In genomic region chr3:172490198-172490669, GRCh38 we compare ENCODE assay signal across 8 cellular contexts. TPM values are rescaled to one million over a fixed set of nuclear protein-coding genes. Genes with fewer than 3 reads are reported as not detected.
A peak's percentile ranks its signal among the peaks of the same experiment; 100 is the strongest.
DNase-seq lines count a peak whose midpoint lies in the region; ATAC-seq and TF ChIP-seq lines count a peak whose summit lies in the region.
"Not testable (repeated sequence)": the region's sequence is repeated elsewhere in the genome, so short reads cannot be mapped to it uniquely, and the experiment has no call there.

No MANE protein-coding gene starts in this region.

- POLR2A ChIA-PET in activated CD8-positive, alpha-beta T cell treated with anti-CD3 and anti-CD28 coated beads for 36 hours (lab: Charles Lee): interaction anchor here (0.7 to 1.0 kb wide), 3 partner anchors 27 to 105 kb away, joined by 3 to 4 read pairs (median 4); no protein-coding TSS in a partner anchor

- CTCF ChIA-PET in activated CD8-positive, alpha-beta T cell treated with anti-CD3 and anti-CD28 coated beads for 36 hours (lab: Charles Lee): interaction anchor here (0.7 to 1.2 kb wide), 14 partner anchors 9 to 158 kb away, joined by 3 to 28 read pairs (median 3); no protein-coding TSS in a partner anchor

- H3K4me3 Mint-ChIP-seq in activated CD8-positive, alpha-beta T cell treated with anti-CD3 and anti-CD28 coated beads for 36 hours; dendritic cell treated with granulocyte-macrophage colony-stimulating factor and Interleukin-4, amounts not matched to agents 40 ng/mL and 50 ng/mL, for 4 days: not testable (repeated sequence)

- intact Hi-C loops in activated CD8-positive, alpha-beta T cell treated with anti-CD3 and anti-CD28 coated beads for 36 hours (cut with micrococcal nuclease): loop anchor here (2.0 kb wide), 1 partner anchor 107 kb away; no protein-coding TSS in a partner anchor
- intact Hi-C loops in dendritic cell treated with granulocyte-macrophage colony-stimulating factor and Interleukin-4, amounts not matched to agents 40 ng/mL and 50 ng/mL, for 4 days (cut with micrococcal nuclease): loop anchor here (1.0 kb wide), 2 partner anchors 106 to 176 kb away; no protein-coding TSS in a partner anchor
- intact Hi-C loops in left colon (cut with DNase I, micrococcal nuclease): not testable (repeated sequence)

- DNase-seq in AG20443 (ENCODE audit: low spot score): peak; percentile 72
- DNase-seq in GM19240 (ENCODE audit: insufficient read length, low spot score): peak; percentile 25
- DNase-seq in HT1080 (ENCODE audit: low read depth): peak; percentile 64
- peak; percentile 68 for DNase-seq in NOMO-1 treated with dmso at 0.1 percent for 144 hours (lab: John Stamatoyannopoulos, UW; ENCODE audit: unreplicated experiment)
- DNase-seq in activated CD8-positive, alpha-beta T cell treated with anti-CD3 and anti-CD28 coated beads for 36 hours: peak; percentile 94
- DNase-seq in left colon: peak; percentile 69 to 95
- peak; percentile 80 for DNase-seq in stimulated activated CD4-positive, alpha-beta T cell treated with anti-CD3 and anti-CD28 coated beads, Interleukin-2, amount 100 ng/mL, for 4 hours (ENCODE audit: low read depth)

- peak overlapping the region; percentile 69 for H3K27ac Mint-ChIP-seq in activated CD8-positive, alpha-beta T cell treated with anti-CD3 and anti-CD28 coated beads for 36 hours
- H3K27ac Mint-ChIP-seq in dendritic cell treated with granulocyte-macrophage colony-stimulating factor and Interleukin-4, amounts not matched to agents 40 ng/mL and 50 ng/mL, for 4 days: peak overlapping the region; percentile 5

- not testable (repeated sequence) for H3K36me3 Mint-ChIP-seq in activated CD8-positive, alpha-beta T cell treated with anti-CD3 and anti-CD28 coated beads for 36 hours (ENCODE audit: low read depth); dendritic cell treated with granulocyte-macrophage colony-stimulating factor and Interleukin-4, amounts not matched to agents 40 ng/mL and 50 ng/mL, for 4 days (ENCODE audit: low read depth)

- peak; percentile 79 for ATAC-seq in activated CD8-positive, alpha-beta T cell treated with anti-CD3 and anti-CD28 coated beads for 36 hours
- ATAC-seq in left colon: peak; percentile 81

- H3K4me1 Mint-ChIP-seq in activated CD8-positive, alpha-beta T cell treated with anti-CD3 and anti-CD28 coated beads for 36 hours (ENCODE audit: low read depth): peaks cover 14% of the 10 kb centered on the region
- H3K4me1 Mint-ChIP-seq in dendritic cell treated with granulocyte-macrophage colony-stimulating factor and Interleukin-4, amounts not matched to agents 40 ng/mL and 50 ng/mL, for 4 days (ENCODE audit: low read depth): not testable (repeated sequence)

- TF ChIP-seq CTCF in activated CD8-positive, alpha-beta T cell treated with anti-CD3 and anti-CD28 coated beads for 36 hours (IDR thresholded peaks at IDR 0.05): peak; percentile 86

- peaks cover 20% of the 10 kb centered on the region for H3K27me3 Mint-ChIP-seq in activated CD8-positive, alpha-beta T cell treated with anti-CD3 and anti-CD28 coated beads for 36 hours
- not testable (repeated sequence) for H3K27me3 Mint-ChIP-seq in dendritic cell treated with granulocyte-macrophage colony-stimulating factor and Interleukin-4, amounts not matched to agents 40 ng/mL and 50 ng/mL, for 4 days

- H3K9me3 Mint-ChIP-seq in activated CD8-positive, alpha-beta T cell treated with anti-CD3 and anti-CD28 coated beads for 36 hours; dendritic cell treated with granulocyte-macrophage colony-stimulating factor and Interleukin-4, amounts not matched to agents 40 ng/mL and 50 ng/mL, for 4 days: not testable (repeated sequence)

RNA-seq across cellular contexts. Expression of gene TNFSF10, which starts 33.0 kb away (rescaled TPM):
- not detected in 2 replicates for total RNA-seq in HT1080 (2014; rRNA removed; shearing (Covaris generic))
- 0.09 and 0.15 TPM in 2 replicates for polyA plus RNA-seq in HT1080 (2015; cell fraction: cytosol; rRNA removed)
- polyA plus RNA-seq in HT1080 (2015; cell fraction: nucleus; rRNA removed): 0.07 and 0.08 TPM in 2 replicates
- total RNA-seq in activated CD8-positive, alpha-beta T cell treated with anti-CD3 and anti-CD28 coated beads for 36 hours: 10 to 100 TPM; 21.5 to 23.6 TPM
- total RNA-seq in left colon: 100 to 1,000 TPM in 1 of 2 donors, 10 to 100 TPM in 1; 94.2 to 136 TPM

RNA-seq across cellular contexts. Expression of gene GHSR, which starts 42.0 kb away (rescaled TPM):
- not detected in 2 replicates for total RNA-seq in HT1080 (2014; rRNA removed; shearing (Covaris generic))
- polyA plus RNA-seq in HT1080 (2015; cell fraction: cytosol; rRNA removed): not detected in 2 replicates
- not detected in 2 replicates for polyA plus RNA-seq in HT1080 (2015; cell fraction: nucleus; rRNA removed)
- not detected for total RNA-seq in activated CD8-positive, alpha-beta T cell treated with anti-CD3 and anti-CD28 coated beads for 36 hours
- not detected for total RNA-seq in left colon

Comparison
In these comparisons a context has a peak if more than half of its experiments do, and no peak if none do; other contexts are left out.
1. Peak in every context shown above with its lines: DNase-seq and ATAC-seq.
2. DNase-seq: peak in every context shown above with its lines; median percentile 94 in activated CD8-positive, alpha-beta T cell treated with anti-CD3 and anti-CD28 coated beads for 36 hours; 82 in left colon; 80 in stimulated activated CD4-positive, alpha-beta T cell treated with anti-CD3 and anti-CD28 coated beads, Interleukin-2, amount 100 ng/mL, for 4 hours; 72 in AG20443; 68 in NOMO-1 treated with dmso at 0.1 percent for 144 hours; 64 in HT1080; 25 in GM19240.
3. RNA of gene TNFSF10, which starts 33.0 kb away (total RNA-seq): 94.2 to 136 TPM in left colon and 21.5 to 23.6 TPM in activated CD8-positive, alpha-beta T cell treated with anti-CD3 and anti-CD28 coated beads for 36 hours; not detected in HT1080; every median in the first group is over 10 times any median in the second.